Comparison of ENCODE assay signal across 1 cellular context in the genomic region with DNA sequence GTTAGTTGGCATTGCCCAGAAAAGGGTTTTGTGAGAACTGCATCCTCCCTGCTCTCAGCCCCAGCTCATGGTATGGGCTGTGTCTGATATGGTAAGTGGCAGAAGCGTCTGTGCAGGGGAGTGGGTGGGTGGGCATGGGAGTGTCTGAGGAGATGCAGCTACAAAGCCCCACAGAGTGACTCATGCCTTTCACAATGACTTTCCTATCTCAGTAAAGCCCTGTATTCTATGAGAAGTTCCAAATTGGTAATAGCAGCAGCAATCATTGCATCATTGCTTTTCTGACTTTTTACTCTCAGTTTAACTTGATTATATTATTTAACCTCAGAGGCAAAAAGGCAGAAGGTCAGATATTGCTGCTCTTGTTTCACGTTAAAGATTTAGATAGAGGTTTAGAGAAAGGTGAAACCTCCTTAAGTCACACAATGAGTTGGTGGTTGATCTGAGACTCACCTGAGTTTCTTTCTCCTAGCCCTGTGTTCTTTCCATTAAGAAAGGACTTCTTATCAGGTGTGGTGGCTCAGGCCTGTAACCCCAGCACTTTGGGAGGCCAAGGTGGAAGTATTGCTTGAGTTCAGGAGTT.
TF ChIP-seq lines count a peak whose summit lies in the region.

No MANE protein-coding gene starts in this region.

TF ChIP-seq in IMR-90, 13 proteins besides CTCF, POLR2A, EP300 and RAD21:
- TF ChIP-seq CEBPB (IDR thresholded peaks at IDR 0.05; ENCODE audit: low read depth, low read length) (peak; percentile 62; the same call in 1 of the 2 replicates), USF2 (IDR thresholded peaks at IDR 0.05; ENCODE audit: low read depth, low read length) (no peak)
